28 cellular contexts compared by ENCODE assay signal in genomic region chr5:111146053-111146452, GRCh38.
"Had no signal": no experiment of that assay in that cellular context is flagged by ENCODE, and none has a peak within 500 bp of the region (broad histone marks: within the 10 kb centered on the region; RNA-seq: fewer than 3 reads in every experiment).

No MANE protein-coding gene starts in this region.

- ATAC-seq: K562, Right ventricle myocardium inferior, SK-N-SH treated with all-trans-retinoic acid at 6 μM for 48 hours had no signal

- H3K9ac ChIP-seq: KMS-11 had no signal

- H3K4me2 ChIP-seq: KMS-11, PC-9 had no signal

- H3K4me1 ChIP-seq: Peyer's patch had no signal

- H3K4me3 ChIP-seq: K562, PC-9, Peyer's patch, SJCRH30 had no signal

- FAIRE-seq: HTR-8/SVneo, K562 had no signal

- H2AFZ ChIP-seq: PC-9 had no signal

- DNase-seq: Kasumi-1; MV-4-11; NCI-H1048; NCI-H1105; NCI-H1417 treated with DMSO at 0.1 percent for 48 hours; NCI-H146; NCI-H1694 treated with DMSO at 0.1 percent for 48 hours; NCI-H1930; NCI-H2081; NCI-H2107; NCI-H2227 treated with DMSO at 0.1 percent for 48 hours; NCI-H446; NCI-H510A; NCI-H524 treated with DMSO at 0.1 percent for 48 hours; NCI-H69; NCI-H774; NK-92 treated with Interleukin-12 subunit alpha and Interleukin-12 subunit beta, amount 100 ng/mL, for 24 hours; OCI-M1; PC-9; Peyer's patch; SHP77 treated with DMSO at 0.1 percent for 48 hours; SJCRH30 had no signal

- H3K27ac ChIP-seq: HL-60, KMS-11, PC-9, Peyer's patch, SJCRH30 had no signal

- H3K9me3 ChIP-seq: Peyer's patch, SJCRH30 had no signal

- H3K27me3 ChIP-seq: Peyer's patch, SJCRH30 had no signal

- H3K36me3 ChIP-seq: Peyer's patch, SJCRH30 had no signal
